ENCODE assay signal across 16 cellular contexts in genomic region chr12:114342651-114343050, GRCh38.
DNase-seq lines count a peak whose midpoint lies in the region; ATAC-seq and TF ChIP-seq lines count a peak whose summit lies in the region.
"Had no signal": no experiment of that assay in that cellular context is flagged by ENCODE, and none has a peak within 500 bp of the region (broad histone marks: within the 10 kb centered on the region; RNA-seq: fewer than 3 reads in every experiment).

No MANE protein-coding gene starts in this region.

- ATAC-seq in IMR-90 (ENCODE audit: low read depth): no peak
- no peak for ATAC-seq in HG02852 (IDR thresholded peaks at IDR 0.05; ENCODE audit: unreplicated experiment)
- ATAC-seq: CD8-positive, alpha-beta T cell had no signal

- in situ Hi-C loops in GM23248 (cut with MboI): no loop called here
- in situ Hi-C loops in IMR-90 (cut with MboI; ENCODE audit: low sequenced_read_pairs): no loop called here

- no peak overlapping the region for H4K91ac ChIP-seq in IMR-90 (ENCODE audit: insufficient read depth, low read depth, low read length)

- H3K27ac ChIP-seq in GM23248: no peak overlapping the region
- H3K27ac ChIP-seq in IMR-90 (ENCODE audit: insufficient read depth, low read length): no peak overlapping the region

- no peaks in the 10 kb centered on the region for H3K36me3 ChIP-seq in BJ (ENCODE audit: control insufficient read depth, insufficient read depth, low read length)
- H3K36me3 ChIP-seq in GM23248 (ENCODE audit: low read depth): no peaks in the 10 kb centered on the region
- no peaks in the 10 kb centered on the region for H3K36me3 ChIP-seq in IMR-90 (ENCODE audit: control insufficient read depth, insufficient read depth, low read length)
- H3K36me3 ChIP-seq: BE2C had no signal

- H3K9me2 ChIP-seq in GM23248 (ENCODE audit: insufficient read depth): no peaks in the 10 kb centered on the region

- no peak overlapping the region for H2BK120ac ChIP-seq in IMR-90 (ENCODE audit: low read depth, low read length)

- no peak for TF ChIP-seq RAD21 in IMR-90 (IDR thresholded peaks at IDR 0.05; ENCODE audit: low read length)

- 0 out of 2 replicates have a peak, but pooled peaks cover 3% of the 10 kb centered on the region for H3K9me1 ChIP-seq in IMR-90 (ENCODE audit: insufficient read depth, low read length)

- H3K4me3 ChIP-seq in BJ (ENCODE audit: low read depth, low read length): no peak overlapping the region
- H3K4me3 ChIP-seq in GM23248: no peak overlapping the region
- H3K4me3 ChIP-seq in IMR-90 (ENCODE audit: insufficient read depth, low read depth, low read length): no peak overlapping the region
- no peak overlapping the region for H3K4me3 ChIP-seq in foreskin fibroblast (ENCODE audit: low read depth in 1 of 2, low read length in 2 of 2)

- H2BK20ac ChIP-seq in IMR-90 (ENCODE audit: low read depth, low read length): no peak overlapping the region

- no peak overlapping the region for H3K4ac ChIP-seq in IMR-90 (ENCODE audit: low read depth, low read length)

- peaks cover 29% of the 10 kb centered on the region for H3F3A ChIP-seq in GM23248 (ENCODE audit: insufficient read depth)

- no peaks in the 10 kb centered on the region for H3K9me3 ChIP-seq in GM23248 (ENCODE audit: low read depth)
- no peaks in the 10 kb centered on the region; the same call in 1 of the 2 replicates for H3K9me3 ChIP-seq in IMR-90 (ENCODE audit: control insufficient read depth, insufficient read depth, low read length)
- H3K9me3 ChIP-seq: BE2C had no signal

- H3K18ac ChIP-seq in IMR-90 (ENCODE audit: low read depth, low read length): no peak overlapping the region

- H3K14ac ChIP-seq in IMR-90 (replicated peaks; ENCODE audit: low read depth, low read length): no peak overlapping the region

- H3K56ac ChIP-seq in IMR-90 (ENCODE audit: extremely low read depth, insufficient read depth, low read length): no peak overlapping the region

- no peak overlapping the region for H2BK5ac ChIP-seq in IMR-90 (ENCODE audit: low read depth, low read length, poor library complexity, severe bottlenecking)

- H3K4me1 ChIP-seq in GM23248 (ENCODE audit: insufficient read depth) (peaks cover 24% of the 10 kb centered on the region), IMR-90 (ENCODE audit: control insufficient read depth, insufficient read depth, low read length) (0 out of 2 replicates have a peak, but pooled peaks cover 2% of the 10 kb centered on the region)
- H3K4me1 ChIP-seq: BE2C had no signal

- CTCF ChIA-PET in BJ (lab: Yijun Ruan, JAX) (interaction anchor here (0.9 to 1.1 kb wide), 2 partner anchors 17 to 29 kb away, joined by 3 to 4 read pairs; no protein-coding TSS in a partner anchor), IMR-90 (lab: Yijun Ruan, JAX) (interaction anchor here (0.8 to 1.5 kb wide), 2 partner anchors 57 to 376 kb away, joined by 3 to 4 read pairs; no protein-coding TSS in a partner anchor)

- H4K5ac ChIP-seq in IMR-90 (ENCODE audit: low read depth, low read length): no peak overlapping the region

- H3K79me1 ChIP-seq in IMR-90 (ENCODE audit: low read depth in 1 of 2, low read length in 2 of 2): no peaks in the 10 kb centered on the region

- intact Hi-C loops in IMR-90 (cut with micrococcal nuclease): no loop called here

- no peak overlapping the region for H2AFZ ChIP-seq in GM23248
- H2AFZ ChIP-seq in IMR-90 (replicated peaks; ENCODE audit: low read length, poor library complexity): no peak overlapping the region

- TF ChIP-seq POLR2A in IMR-90 (IDR thresholded peaks at IDR 0.05; ENCODE audit: low read depth, low read length): no peak

- DNase-seq in BJ (ENCODE audit: low read depth): peak; percentile 50
- DNase-seq in GM23248: peak; percentile 26
- DNase-seq in IMR-90: peak; percentile 2
- peak; percentile 30 to 72 for DNase-seq in foreskin fibroblast
- no peak for DNase-seq in H4 (ENCODE audit: low spot score)
- no peak for DNase-seq in NCI-H187 treated with DMSO at 0.1 percent for 48 hours (lab: John Stamatoyannopoulos, UW)
- no peak for DNase-seq in NCI-H1930 (lab: John Stamatoyannopoulos, UW)
- DNase-seq: ACHN; BE2C; CD8-positive, alpha-beta T cell; COR-L47; DMS153; DND-41; HCEC 1CT; KG1 had no signal

- no peak overlapping the region for H2AK5ac ChIP-seq in IMR-90 (ENCODE audit: low read depth, low read length)

- POLR2A ChIA-PET in BJ (lab: Charles Lee) (interaction anchor here (0.6 to 0.7 kb wide), 2 partner anchors 21 to 1157 kb away, joined by 3 to 6 read pairs; partner anchors contain the start of gene RITA1), IMR-90 (lab: Charles Lee; ENCODE audit: unreplicated experiment) (no interaction called here)

- H3K23ac ChIP-seq in IMR-90 (ENCODE audit: low read depth, low read length): no peak overlapping the region

- dilution Hi-C loops in IMR-90 (cut with HindIII; ENCODE audit: low sequenced_read_pairs, unreplicated experiment): no loop called here

- H2BK15ac ChIP-seq in IMR-90 (ENCODE audit: low read depth, low read length): no peak overlapping the region

- TF ChIP-seq CTCF in BJ (IDR thresholded peaks at IDR 0.05; ENCODE audit: insufficient read depth, low read depth, low read length) (no peak), IMR-90 (conservative IDR thresholded peaks at IDR 0.05; ENCODE audit: low read depth, low read length) (no peak), foreskin fibroblast (IDR thresholded peaks at IDR 0.05; ENCODE audit: low read depth, low read length) (no peak)

- H3K27me3 ChIP-seq in BJ (ENCODE audit: control insufficient read depth, insufficient read depth, low read length): no peaks in the 10 kb centered on the region
- H3K27me3 ChIP-seq in GM23248 (replicated peaks; ENCODE audit: insufficient read depth): no peaks in the 10 kb centered on the region
- no peaks in the 10 kb centered on the region for H3K27me3 ChIP-seq in IMR-90 (ENCODE audit: control insufficient read depth, insufficient read depth, low read length)

- H4K20me1 ChIP-seq in GM23248 (ENCODE audit: insufficient read depth): no peaks in the 10 kb centered on the region
- no peaks in the 10 kb centered on the region for H4K20me1 ChIP-seq in IMR-90 (ENCODE audit: insufficient read depth, low read length)

- WGBS in GM23248 (ENCODE audit: low coverage in 1 of 2, low lambda C conversion rate in 2 of 2, missing lambda C conversion rate in 2 of 2), 2 experiments: 62 to 63% methylated on average over 5 of the region's 5 CpGs
- WGBS in IMR-90 (ENCODE audit: extremely low coverage in 2 of 2, insufficient read length in 1 of 2), 2 experiments: no CpG with 5 or more reads among the region's 5 CpGs

- H3K4me2 ChIP-seq in GM23248 (ENCODE audit: unreplicated experiment) (no peak overlapping the region), IMR-90 (ENCODE audit: low read depth, low read length) (no peak overlapping the region)

- H3K9ac ChIP-seq in GM23248 (no peak overlapping the region), IMR-90 (ENCODE audit: low read depth, low read length) (no peak overlapping the region)

- H4K8ac ChIP-seq in IMR-90 (ENCODE audit: low read depth in 2 of 2, low read length in 2 of 2): no peak overlapping the region

- no peak overlapping the region for H2AK9ac ChIP-seq in IMR-90 (replicated peaks; ENCODE audit: low read depth, low read length, poor library complexity)

- H3K79me2 ChIP-seq in GM23248 (ENCODE audit: insufficient read depth): no peaks in the 10 kb centered on the region

- no TSS peak for BruUV-seq in IMR-90 (replicated peaks; lab: Mats Ljungman, UMichigan)

TF ChIP-seq in IMR-90, 13 proteins besides CTCF, POLR2A, EP300 and RAD21:
- TF ChIP-seq RCOR1 (IDR thresholded peaks at IDR 0.05; ENCODE audit: insufficient replicate concordance, low read length): no peak
- no peak for TF ChIP-seq BHLHE40 (IDR thresholded peaks at IDR 0.05; ENCODE audit: low read depth, low read length)
- TF ChIP-seq FOS (IDR thresholded peaks at IDR 0.05; ENCODE audit: low read depth, low read length): no peak
- TF ChIP-seq SMC3 (IDR thresholded peaks at IDR 0.05; ENCODE audit: low read depth, low read length): no peak
- no peak for TF ChIP-seq USF2 (IDR thresholded peaks at IDR 0.05; ENCODE audit: low read depth, low read length)
- TF ChIP-seq NFE2L2 (IDR thresholded peaks at IDR 0.05; ENCODE audit: low read depth, low read length): no peak

Comparison
In these comparisons a context has a peak if more than half of its experiments do, and no peak if none do; other contexts are left out.
1. DNase-seq: peak in BJ (single experiment), GM23248 (single experiment), IMR-90 (single experiment) and foreskin fibroblast (2 of 2); none in H4 (single experiment), NCI-H187 treated with DMSO at 0.1 percent for 48 hours (single experiment) and NCI-H1930 (0 of 2).